ENCODE assay signal across 8 cellular contexts in the genomic region with DNA sequence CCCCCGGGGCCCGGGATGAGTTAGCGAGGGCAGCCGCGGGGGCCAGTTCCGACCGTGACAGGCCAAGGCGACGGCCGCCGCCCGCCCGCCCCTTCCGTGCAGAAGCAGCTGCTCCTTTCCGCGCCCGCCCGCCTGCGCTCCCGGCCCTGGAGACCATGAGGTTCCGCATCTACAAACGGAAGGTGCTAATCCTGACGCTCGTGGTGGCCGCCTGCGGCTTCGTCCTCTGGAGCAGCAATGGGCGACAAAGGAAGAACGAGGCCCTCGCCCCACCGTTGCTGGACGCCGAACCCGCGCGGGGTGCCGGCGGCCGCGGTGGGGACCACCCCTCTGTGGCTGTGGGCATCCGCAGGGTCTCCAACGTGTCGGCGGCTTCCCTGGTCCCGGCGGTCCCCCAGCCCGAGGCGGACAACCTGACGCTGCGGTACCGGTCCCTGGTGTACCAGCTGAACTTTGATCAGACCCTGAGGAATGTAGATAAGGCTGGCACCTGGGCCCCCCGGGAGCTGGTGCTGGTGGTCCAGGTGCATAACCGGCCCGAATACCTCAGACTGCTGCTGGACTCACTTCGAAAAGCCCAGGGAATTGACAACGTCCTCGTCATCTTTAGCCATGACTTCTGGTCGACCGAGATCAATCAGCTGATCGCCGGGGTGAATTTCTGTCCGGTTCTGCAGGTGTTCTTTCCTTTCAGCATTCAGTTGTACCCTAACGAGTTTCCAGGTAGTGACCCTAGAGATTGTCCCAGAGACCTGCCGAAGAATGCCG. TPM values are rescaled to one million over a fixed set of nuclear protein-coding genes. Genes with fewer than 3 reads are reported as not detected.
DNase-seq lines count a peak whose midpoint lies in the region; FAIRE-seq and TF ChIP-seq lines count a peak whose summit lies in the region.

No MANE protein-coding gene starts in this region.

- H3K4me1 ChIP-seq in mammary epithelial cell (ENCODE audit: insufficient read depth, low read length) (peaks cover 34% of the 10 kb centered on the region), kidney (ENCODE audit: control insufficient read depth in 1 of 2, insufficient read depth in 1 of 2, low read depth in 1 of 2, low read length in 2 of 2) (peaks cover 0 to 9% of the 10 kb centered on the region in 2 donors)

- intact Hi-C loops in mammary epithelial cell (cut with micrococcal nuclease) = no loop called here
- intact Hi-C loops in kidney (cut with DNase I) = no loop called here

- H3K9ac ChIP-seq in SU-DHL-6 (ENCODE audit: low read length) = peak overlapping the region; percentile 90
- H3K9ac ChIP-seq in mammary epithelial cell (ENCODE audit: insufficient read depth, low read length) = peak overlapping the region; percentile 71
- H3K9ac ChIP-seq in kidney (ENCODE audit: low read length in 2 of 2) = peak overlapping the region; percentile 85 to 98

- CTCF ChIA-PET in mammary epithelial cell (lab: Charles Lee; ENCODE audit: low non-redundant PET) = interaction anchor here (0.6 kb wide), 2 partner anchors 87 to 229 kb away, joined by 6 to 10 read pairs; no protein-coding TSS in a partner anchor

- WGBS in mammary epithelial cell (ENCODE audit: low coverage, missing lambda C conversion rate) = 5% methylated on average over 25 of the region's 65 CpGs

- H4K20me1 ChIP-seq in SU-DHL-6 (ENCODE audit: low read depth, low read length) (peaks cover 27% of the 10 kb centered on the region), mammary epithelial cell (ENCODE audit: insufficient read depth, low read length) (no peaks in the 10 kb centered on the region)

- H3K4me2 ChIP-seq in SU-DHL-6 (ENCODE audit: low read depth, low read length, poor library complexity, severe bottlenecking) (peak overlapping the region; percentile 83), mammary epithelial cell (ENCODE audit: insufficient read depth, low read depth, low read length) (peak overlapping the region; percentile 94)

- FAIRE-seq in kidney (lab: Jason Lieb, UNC) = no peak

- no peak for TF ChIP-seq CTCF in GM20000 (IDR thresholded peaks at IDR 0.05; ENCODE audit: extremely low read depth, missing control alignments)
- TF ChIP-seq CTCF in SU-DHL-6 (IDR thresholded peaks at IDR 0.05; ENCODE audit: insufficient read depth, low read length, poor library complexity, severe bottlenecking) = no peak
- no peak for TF ChIP-seq CTCF in mammary epithelial cell (conservative IDR thresholded peaks at IDR 0.05 in 1 of 2, IDR thresholded peaks at IDR 0.05 in 1 of 2; ENCODE audit: extremely low read depth in 1 of 2, insufficient read depth in 1 of 2, low read depth in 1 of 2, low read length in 2 of 2)
- TF ChIP-seq CTCF in kidney (IDR thresholded peaks at IDR 0.05; ENCODE audit: borderline replicate concordance, extremely low read depth, insufficient read depth) = no peak

- H3K79me2 ChIP-seq in SU-DHL-6 (ENCODE audit: insufficient read depth, low read length) = peaks cover 95% of the 10 kb centered on the region
- H3K79me2 ChIP-seq in mammary epithelial cell (ENCODE audit: insufficient read depth, low read length) = peaks cover 85% of the 10 kb centered on the region

- no peaks in the 10 kb centered on the region for H3K9me2 ChIP-seq in SU-DHL-6 (replicated peaks; ENCODE audit: insufficient read depth, low read length)

- no peaks in the 10 kb centered on the region for H3K9me3 ChIP-seq in SU-DHL-6 (ENCODE audit: insufficient read depth, low read length)
- no peaks in the 10 kb centered on the region for H3K9me3 ChIP-seq in mammary epithelial cell (replicated peaks; ENCODE audit: insufficient read depth, low read length)
- no peaks in the 10 kb centered on the region for H3K9me3 ChIP-seq in kidney (ENCODE audit: control insufficient read depth in 1 of 2, low read length in 2 of 2)

- DNase-seq in DMS79 (lab: John Stamatoyannopoulos, UW) = peak; percentile 49
- peak; percentile 65 for DNase-seq in GM20000 (ENCODE audit: low spot score)
- DNase-seq in HUDEP-2 (lab: John Stamatoyannopoulos, UW; ENCODE audit: unreplicated experiment in 76 of 76) = peak in 47 of 76 experiments; percentile 23 to 68 (median 45)
- DNase-seq in mammary epithelial cell = no peak
- peak; percentile 92 for DNase-seq in kidney
- peak; percentile 25 to 46 for DNase-seq in stimulated activated CD4-positive, alpha-beta T cell treated with anti-CD3 and anti-CD28 coated beads, Interleukin-15, amount 100 ng/mL, for 1 hour (ENCODE audit: low read depth in 1 of 2, low spot score in 1 of 2)
- DNase-seq in epidermal melanocyte (ENCODE audit: insufficient read length, low spot score) = no peak

- H3K27ac ChIP-seq in SU-DHL-6 (ENCODE audit: low read depth, low read length) = peak overlapping the region; percentile 79
- H3K27ac ChIP-seq in mammary epithelial cell (ENCODE audit: insufficient read depth, low read depth, low read length) = peak overlapping the region; percentile 96
- peak overlapping the region; percentile 90 to 96 for H3K27ac ChIP-seq in kidney (ENCODE audit: low read depth in 2 of 2, low read length in 2 of 2)

- dilution Hi-C loops in mammary epithelial cell (cut with HindIII; ENCODE audit: low sequenced_read_pairs) = no loop called here

- H3K36me3 ChIP-seq in SU-DHL-6 (ENCODE audit: low read length) (peaks cover 24% of the 10 kb centered on the region), mammary epithelial cell (ENCODE audit: insufficient read depth, low read length) (peaks cover 17% of the 10 kb centered on the region), kidney (ENCODE audit: control insufficient read depth in 1 of 2, insufficient read depth in 2 of 2, low read length in 2 of 2) (peaks cover 2 to 5% of the 10 kb centered on the region in 2 donors)

- peak overlapping the region; percentile 70 for H2AFZ ChIP-seq in SU-DHL-6 (ENCODE audit: low read depth, low read length, severe bottlenecking)
- peak overlapping the region; percentile 69 for H2AFZ ChIP-seq in mammary epithelial cell (ENCODE audit: low read depth, low read length)

- BruUV-seq in mammary epithelial cell (replicated peaks; lab: Mats Ljungman, UMichigan) = no TSS peak

- H3K27me3 ChIP-seq in SU-DHL-6 (ENCODE audit: low read length) (no peaks in the 10 kb centered on the region), mammary epithelial cell (ENCODE audit: insufficient read depth, low read length) (no peaks in the 10 kb centered on the region)

- H3F3A ChIP-seq in SU-DHL-6 (ENCODE audit: insufficient read depth) = peaks cover 49% of the 10 kb centered on the region

- peak overlapping the region; percentile 78 for H3K4me3 ChIP-seq in SU-DHL-6 (ENCODE audit: insufficient read depth, low read length, poor library complexity, severe bottlenecking)
- peak overlapping the region; percentile 97 to 100 (median 98) for H3K4me3 ChIP-seq in mammary epithelial cell (replicated peaks in 1 of 3; ENCODE audit: insufficient read depth in 1 of 3, low read depth in 2 of 3, low read length in 3 of 3)
- H3K4me3 ChIP-seq in kidney (ENCODE audit: low read length in 2 of 2) = peak overlapping the region; percentile 86 to 99

- in situ Hi-C loops in mammary epithelial cell (cut with MboI; ENCODE audit: low sequenced_read_pairs in 2 of 2) = no loop called here

RNA-seq across cellular contexts. Expression of a gene that starts 0.7 kb away (rescaled TPM):
- total RNA-seq in mammary epithelial cell (10 to 100 TPM; 40.5 to 41.8 TPM), kidney (31.8 TPM)
- polyA plus RNA-seq in mammary epithelial cell (27.0 TPM), kidney (ENCODE audit: insufficient read depth, low read depth, low replicate concordance) (11.9 TPM)
- 34.5 TPM for polyA minus RNA-seq in mammary epithelial cell

RNA-seq across cellular contexts. Expression of a gene that starts 0.9 kb away (rescaled TPM):
- total RNA-seq in mammary epithelial cell (100 to 1,000 TPM in 1 of 2 donors, 10 to 100 TPM in 1; 78.7 to 214 TPM), kidney (157 TPM)
- polyA plus RNA-seq in mammary epithelial cell (372 TPM), kidney (ENCODE audit: insufficient read depth, low read depth, low replicate concordance) (455 TPM)
- 49.3 TPM for polyA minus RNA-seq in mammary epithelial cell

RNA-seq across cellular contexts. Expression of a gene that starts 13.7 kb away (rescaled TPM):
- total RNA-seq in mammary epithelial cell (10 to 100 TPM in 1 of 2 donors, 1 to 10 TPM in 1; 7.9 to 10.5 TPM), kidney (7.7 TPM)
- polyA plus RNA-seq in mammary epithelial cell (6.0 TPM), kidney (ENCODE audit: insufficient read depth, low read depth, low replicate concordance) (6.9 TPM)
- 2.2 TPM for polyA minus RNA-seq in mammary epithelial cell

RNA-seq across cellular contexts. Expression of a gene that starts 22.6 kb away (rescaled TPM):
- total RNA-seq in mammary epithelial cell (10 to 100 TPM in 1 of 2 donors, 1 to 10 TPM in 1; 8.3 to 20.7 TPM), kidney (6.6 TPM)
- polyA plus RNA-seq in mammary epithelial cell (18.0 TPM), kidney (ENCODE audit: insufficient read depth, low read depth, low replicate concordance) (7.7 TPM)
- 14.0 TPM for polyA minus RNA-seq in mammary epithelial cell

RNA-seq across cellular contexts. Expression of a gene that starts 35.1 kb away (rescaled TPM):
- total RNA-seq in mammary epithelial cell (1,000 to 10,000 TPM; 1,150 to 1,610 TPM), kidney (1,054 TPM)
- polyA plus RNA-seq in mammary epithelial cell (8,703 TPM), kidney (ENCODE audit: insufficient read depth, low read depth, low replicate concordance) (2,862 TPM)
- polyA minus RNA-seq in mammary epithelial cell = 952 TPM

Comparison
In these comparisons a context has a peak if more than half of its experiments do, and no peak if none do; other contexts are left out.
1. DNase-seq: peak in DMS79 (single experiment), GM20000 (single experiment), HUDEP-2 (47 of 76), kidney (single experiment) and stimulated activated CD4-positive, alpha-beta T cell treated with anti-CD3 and anti-CD28 coated beads, Interleukin-15, amount 100 ng/mL, for 1 hour (2 of 2); none in mammary epithelial cell (single experiment) and epidermal melanocyte (single experiment).
2. Peak in every context shown above with its lines, with median percentiles within 50 percentile points of each other: H3K27ac ChIP-seq, H3K4me3 ChIP-seq and H3K9ac ChIP-seq.